In the genomic region with DNA sequence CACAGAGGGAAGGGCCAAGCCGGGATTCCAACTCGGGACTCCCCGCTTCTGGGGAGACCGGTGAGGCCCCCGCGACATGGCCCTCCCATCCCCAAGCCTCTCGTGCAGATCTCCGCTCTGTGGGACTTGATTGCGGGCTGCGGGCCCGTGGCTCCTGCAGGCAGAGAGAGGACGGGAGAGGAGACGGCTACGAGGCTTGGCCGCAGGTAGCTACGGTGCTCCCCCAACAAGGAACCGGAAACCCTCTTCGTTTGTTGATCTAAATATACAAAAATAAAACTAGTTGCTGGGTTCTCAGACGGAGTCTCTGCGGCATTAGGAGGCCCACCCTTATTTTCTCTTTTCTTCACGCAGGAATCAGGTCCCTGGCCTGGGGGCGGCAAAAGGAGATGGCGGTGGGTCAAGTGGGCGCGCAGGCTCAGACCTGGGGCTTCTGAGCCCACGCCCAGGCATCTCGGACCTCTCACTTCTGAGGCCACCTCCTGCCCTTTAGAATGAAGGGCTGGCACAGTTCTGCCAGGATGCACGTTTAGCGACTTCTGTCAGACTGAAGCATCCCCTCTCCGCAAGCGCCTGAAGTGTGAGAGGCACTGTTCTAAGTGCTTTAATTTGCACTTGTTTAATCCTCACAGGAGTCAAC, we compare ENCODE assay signal across 2 cellular contexts.
A peak's percentile ranks its signal among the peaks of the same experiment; 100 is the strongest.
TF ChIP-seq lines count a peak whose summit lies in the region.

No MANE protein-coding gene starts in this region.

TF ChIP-seq in WTC11, 78 proteins besides CTCF, POLR2A, EP300 and RAD21:
- 0 out of 2 replicates have a peak, but pooled peaks have one; percentile 6 for TF ChIP-seq NR3C1 (CRISPR knock-in tag; conservative IDR thresholded peaks at IDR 0.05; ENCODE audit: low read depth)
- TF ChIP-seq, protein P1, sequence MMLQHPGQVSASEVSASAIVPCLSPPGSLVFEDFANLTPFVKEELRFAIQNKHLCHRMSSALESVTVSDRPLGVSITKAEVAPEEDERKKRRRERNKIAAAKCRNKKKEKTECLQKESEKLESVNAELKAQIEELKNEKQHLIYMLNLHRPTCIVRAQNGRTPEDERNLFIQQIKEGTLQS (CRISPR knock-in tag; conservative IDR thresholded peaks at IDR 0.05) = no peak
- no peak for TF ChIP-seq JAZF1 (CRISPR knock-in tag; IDR thresholded peaks at IDR 0.05)
- peak; percentile 32; the same call in 1 of the 2 replicates for TF ChIP-seq CREM (CRISPR knock-in tag; IDR thresholded peaks at IDR 0.05)
- 0 out of 2 replicates have a peak, but pooled peaks have one; percentile 27 for TF ChIP-seq GTF2I (CRISPR knock-in tag; conservative IDR thresholded peaks at IDR 0.05)

TF ChIP-seq in H1, 55 proteins besides CTCF, POLR2A, EP300 and RAD21:
- peak; percentile 47 for TF ChIP-seq KDM4A (IDR thresholded peaks at IDR 0.05; ENCODE audit: low read depth, low read length, severe bottlenecking)
- no peak for TF ChIP-seq RXRA (IDR thresholded peaks at IDR 0.05; ENCODE audit: insufficient read depth, low read depth, low read length)
- TF ChIP-seq TAF7 (optimal IDR thresholded peaks at IDR 0.05; ENCODE audit: borderline replicate concordance, low read depth, low read length) = no peak
- no peak for TF ChIP-seq CHD1 (IDR thresholded peaks at IDR 0.05; ENCODE audit: low read depth, low read length)
- TF ChIP-seq, protein P1 (IDR thresholded peaks at IDR 0.05; ENCODE audit: insufficient read depth, low read depth, low read length) = no peak
- TF ChIP-seq ASH2L (IDR thresholded peaks at IDR 0.05; ENCODE audit: low read length) = no peak
- no peak for TF ChIP-seq TEAD4 (IDR thresholded peaks at IDR 0.05; ENCODE audit: low read depth, low read length)
- TF ChIP-seq CREB1 (IDR thresholded peaks at IDR 0.05) = no peak
